In the genomic region with DNA sequence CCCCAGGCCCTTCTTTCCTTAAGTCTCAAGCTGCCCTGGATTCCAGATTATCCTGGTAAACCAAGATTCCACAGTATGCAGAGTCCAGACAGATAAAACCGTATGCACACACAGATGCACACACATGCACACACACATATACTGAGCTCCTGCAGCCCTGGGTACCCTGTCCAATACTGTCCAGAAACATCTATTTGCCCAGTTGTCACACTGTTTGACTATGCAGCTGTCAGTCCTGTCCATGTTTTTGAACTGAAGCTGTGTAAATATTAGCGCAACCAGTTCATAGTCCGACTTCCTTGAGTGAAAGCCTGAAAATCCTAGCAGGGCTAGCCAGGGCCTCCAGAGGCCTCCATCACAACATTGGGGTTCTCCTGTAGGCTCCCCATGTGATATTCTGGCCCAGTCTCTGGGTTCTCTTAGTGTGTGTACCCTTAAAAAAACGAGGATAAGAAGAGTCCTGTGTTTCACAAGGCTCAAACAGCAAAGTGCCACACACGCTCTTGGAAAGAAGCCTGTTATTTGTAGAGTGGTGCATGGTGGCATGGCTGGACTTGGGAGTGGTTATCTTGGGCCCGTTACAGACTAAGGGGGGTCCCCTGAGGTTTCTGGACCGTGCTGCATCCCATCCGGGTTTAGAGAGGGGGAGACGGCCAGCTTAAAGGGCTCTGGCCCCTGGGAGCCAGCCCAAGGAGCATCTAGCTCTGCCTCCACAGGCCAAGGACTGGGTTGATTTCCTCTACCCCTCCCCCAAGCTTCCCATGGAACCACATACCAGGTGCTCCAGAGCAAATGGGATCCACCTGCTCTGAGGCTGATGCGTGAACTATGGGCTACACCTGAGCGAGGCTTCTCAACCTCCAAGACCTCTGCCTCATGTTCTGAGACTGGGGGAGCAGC, we compare ENCODE assay signal across 1 cellular context.
TF ChIP-seq lines count a peak whose summit lies in the region.

No MANE protein-coding gene starts in this region.

TF ChIP-seq in A549, 52 proteins besides CTCF, POLR2A, EP300 and RAD21 (continued from another document):
- TF ChIP-seq, protein P1, sequence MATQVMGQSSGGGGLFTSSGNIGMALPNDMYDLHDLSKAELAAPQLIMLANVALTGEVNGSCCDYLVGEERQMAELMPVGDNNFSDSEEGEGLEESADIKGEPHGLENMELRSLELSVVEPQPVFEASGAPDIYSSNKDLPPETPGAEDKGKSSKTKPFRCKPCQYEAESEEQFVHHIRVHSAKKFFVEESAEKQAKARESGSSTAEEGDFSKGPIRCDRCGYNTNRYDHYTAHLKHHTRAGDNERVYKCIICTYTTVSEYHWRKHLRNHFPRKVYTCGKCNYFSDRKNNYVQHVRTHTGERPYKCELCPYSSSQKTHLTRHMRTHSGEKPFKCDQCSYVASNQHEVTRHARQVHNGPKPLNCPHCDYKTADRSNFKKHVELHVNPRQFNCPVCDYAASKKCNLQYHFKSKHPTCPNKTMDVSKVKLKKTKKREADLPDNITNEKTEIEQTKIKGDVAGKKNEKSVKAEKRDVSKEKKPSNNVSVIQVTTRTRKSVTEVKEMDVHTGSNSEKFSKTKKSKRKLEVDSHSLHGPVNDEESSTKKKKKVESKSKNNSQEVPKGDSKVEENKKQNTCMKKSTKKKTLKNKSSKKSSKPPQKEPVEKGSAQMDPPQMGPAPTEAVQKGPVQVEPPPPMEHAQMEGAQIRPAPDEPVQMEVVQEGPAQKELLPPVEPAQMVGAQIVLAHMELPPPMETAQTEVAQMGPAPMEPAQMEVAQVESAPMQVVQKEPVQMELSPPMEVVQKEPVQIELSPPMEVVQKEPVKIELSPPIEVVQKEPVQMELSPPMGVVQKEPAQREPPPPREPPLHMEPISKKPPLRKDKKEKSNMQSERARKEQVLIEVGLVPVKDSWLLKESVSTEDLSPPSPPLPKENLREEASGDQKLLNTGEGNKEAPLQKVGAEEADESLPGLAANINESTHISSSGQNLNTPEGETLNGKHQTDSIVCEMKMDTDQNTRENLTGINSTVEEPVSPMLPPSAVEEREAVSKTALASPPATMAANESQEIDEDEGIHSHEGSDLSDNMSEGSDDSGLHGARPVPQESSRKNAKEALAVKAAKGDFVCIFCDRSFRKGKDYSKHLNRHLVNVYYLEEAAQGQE (IDR thresholded peaks at IDR 0.05): no peak
- TF ChIP-seq CEBPB (IDR thresholded peaks at IDR 0.05) (no peak), ZNF302 (CRISPR knock-in tag; IDR thresholded peaks at IDR 0.05) (no peak), GATA3 (IDR thresholded peaks at IDR 0.05; ENCODE audit: borderline replicate concordance) (no peak)
